ENCODE assay signal across 9 cellular contexts in the genomic region with DNA sequence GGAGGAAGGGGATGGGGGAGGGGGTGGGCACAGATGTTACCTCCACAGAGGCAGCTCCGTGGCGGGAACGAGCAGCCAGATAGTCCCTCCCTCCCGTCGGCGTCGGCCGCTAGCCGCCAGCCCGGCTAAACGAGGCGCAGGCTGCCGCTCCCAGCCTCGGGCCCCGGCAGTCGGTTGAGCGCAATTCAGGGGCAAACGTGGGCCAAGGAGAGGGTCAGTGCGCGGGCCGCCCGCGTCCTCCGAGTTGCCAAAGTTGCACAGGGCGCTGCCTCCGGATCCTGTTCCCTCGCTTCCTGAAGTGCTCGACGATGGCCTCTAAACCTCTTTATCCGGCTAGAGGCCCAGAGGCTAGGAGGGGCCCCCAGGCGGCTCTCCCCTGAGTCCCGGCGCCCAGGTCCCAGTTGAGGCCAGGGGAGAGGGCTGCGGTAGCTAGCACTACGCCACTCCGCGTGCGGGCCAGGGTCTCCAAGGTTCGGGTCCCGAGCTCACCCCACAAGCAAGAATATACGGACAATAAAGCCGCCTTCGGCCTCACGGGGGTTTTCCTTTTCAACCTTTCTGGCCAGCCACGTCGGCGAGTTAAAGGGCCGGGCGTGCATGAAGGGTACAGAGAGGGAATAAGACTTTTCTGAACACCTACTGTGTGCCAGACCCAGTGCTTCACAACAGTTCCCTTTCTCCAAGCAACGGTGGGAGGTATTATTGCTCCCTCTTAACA.
DNase-seq lines count a peak whose midpoint lies in the region; ATAC-seq lines count a peak whose summit lies in the region.
"Had no signal": no experiment of that assay in that cellular context is flagged by ENCODE, and none has a peak within 500 bp of the region (broad histone marks: within the 10 kb centered on the region; RNA-seq: fewer than 3 reads in every experiment).

No MANE protein-coding gene starts in this region.

- ATAC-seq in activated T-cell treated with anti-CD3 and anti-CD28 coated beads, Interleukin-2, amount 50 U/mL, for 72 hours (replicated peaks in 1 of 2), result peak in 1 of 2 donors; percentile 25
- no peak for ATAC-seq in activated naive CD8-positive, alpha-beta T cell treated with anti-CD3 and anti-CD28 coated beads, Interleukin-2, amount 10 ng/mL, durations not matched to agents 7 days and 5 days (ENCODE audit: low read depth)

- H3K4me3 Mint-ChIP-seq in activated T-cell treated with anti-CD3 and anti-CD28 coated beads, Interleukin-2, amount 50 U/mL, for 72 hours, result peak overlapping the region; percentile 83 to 87
- peak overlapping the region; percentile 71 for H3K4me3 Mint-ChIP-seq in activated naive CD8-positive, alpha-beta T cell treated with anti-CD3 and anti-CD28 coated beads, Interleukin-2, amount 10 ng/mL, durations not matched to agents 7 days and 5 days
- H3K4me3 Mint-ChIP-seq in immature natural killer cell, result peak overlapping the region; percentile 61 to 82 (median 72)

- no peaks in the 10 kb centered on the region for H3K9me3 Mint-ChIP-seq in activated T-cell treated with anti-CD3 and anti-CD28 coated beads, Interleukin-2, amount 50 U/mL, for 72 hours
- H3K9me3 Mint-ChIP-seq in activated naive CD8-positive, alpha-beta T cell treated with anti-CD3 and anti-CD28 coated beads, Interleukin-2, amount 10 ng/mL, durations not matched to agents 7 days and 5 days, result peaks cover 2% of the 10 kb centered on the region
- peaks cover 0 to 6% (median 2%) of the 10 kb centered on the region in 6 donors for H3K9me3 Mint-ChIP-seq in immature natural killer cell

- no peak overlapping the region for H3K27ac Mint-ChIP-seq in activated T-cell treated with anti-CD3 and anti-CD28 coated beads, Interleukin-2, amount 50 U/mL, for 72 hours
- H3K27ac Mint-ChIP-seq in activated naive CD8-positive, alpha-beta T cell treated with anti-CD3 and anti-CD28 coated beads, Interleukin-2, amount 10 ng/mL, durations not matched to agents 7 days and 5 days, result no peak overlapping the region
- no peak overlapping the region for H3K27ac Mint-ChIP-seq in immature natural killer cell

- peaks cover 33 to 78% (median 50%) of the 10 kb centered on the region in 5 donors for H3K27me3 ChIP-seq in subcutaneous abdominal adipose tissue (ENCODE audit: control insufficient read depth in 5 of 5, insufficient read depth in 4 of 5, low read length in 5 of 5)

- peak overlapping the region; percentile 59 to 76 (median 65) for H3K4me3 ChIP-seq in subcutaneous abdominal adipose tissue (ENCODE audit: low read depth in 1 of 5, low read length in 5 of 5)

- peaks cover 67% of the 10 kb centered on the region for H3K27me3 Mint-ChIP-seq in activated T-cell treated with anti-CD3 and anti-CD28 coated beads, Interleukin-2, amount 50 U/mL, for 72 hours (ENCODE audit: low read depth)
- H3K27me3 Mint-ChIP-seq in activated naive CD8-positive, alpha-beta T cell treated with anti-CD3 and anti-CD28 coated beads, Interleukin-2, amount 10 ng/mL, durations not matched to agents 7 days and 5 days, result peaks cover 56% of the 10 kb centered on the region
- H3K27me3 Mint-ChIP-seq in immature natural killer cell (ENCODE audit: low read depth in 3 of 3), result peaks cover 19 to 29% (median 23%) of the 10 kb centered on the region in 3 donors

- no peak overlapping the region for H3K27ac ChIP-seq in subcutaneous abdominal adipose tissue (ENCODE audit: low read depth, low read length)

- no peaks in the 10 kb centered on the region for H3K36me3 ChIP-seq in subcutaneous abdominal adipose tissue (ENCODE audit: control insufficient read depth in 5 of 5, insufficient read depth in 5 of 5, low read length in 5 of 5)

- peaks cover 16% of the 10 kb centered on the region for H3K4me1 Mint-ChIP-seq in activated T-cell treated with anti-CD3 and anti-CD28 coated beads, Interleukin-2, amount 50 U/mL, for 72 hours (ENCODE audit: low read depth)
- peaks cover 2% of the 10 kb centered on the region for H3K4me1 Mint-ChIP-seq in activated naive CD8-positive, alpha-beta T cell treated with anti-CD3 and anti-CD28 coated beads, Interleukin-2, amount 10 ng/mL, durations not matched to agents 7 days and 5 days
- H3K4me1 Mint-ChIP-seq in immature natural killer cell, result peaks cover 6 to 11% of the 10 kb centered on the region in 2 donors

- H3K9ac ChIP-seq in subcutaneous abdominal adipose tissue (ENCODE audit: low read length in 5 of 5), result no peak overlapping the region

- H3K36me3 Mint-ChIP-seq in activated T-cell treated with anti-CD3 and anti-CD28 coated beads, Interleukin-2, amount 50 U/mL, for 72 hours (ENCODE audit: insufficient read depth in 2 of 2), result no peaks in the 10 kb centered on the region
- no peaks in the 10 kb centered on the region for H3K36me3 Mint-ChIP-seq in activated naive CD8-positive, alpha-beta T cell treated with anti-CD3 and anti-CD28 coated beads, Interleukin-2, amount 10 ng/mL, durations not matched to agents 7 days and 5 days
- H3K36me3 Mint-ChIP-seq in immature natural killer cell, result peaks cover 0 to 4% (median 0%) of the 10 kb centered on the region in 3 donors

- H3K4me1 ChIP-seq in subcutaneous abdominal adipose tissue (ENCODE audit: control insufficient read depth in 5 of 5, insufficient read depth in 5 of 5, low read length in 5 of 5), result peaks cover 0 to 23% (median 20%) of the 10 kb centered on the region in 5 donors

- POLR2A ChIA-PET in activated naive CD8-positive, alpha-beta T cell treated with anti-CD3 and anti-CD28 coated beads, Interleukin-2, amount 10 ng/mL, durations not matched to agents 7 days and 5 days (lab: Charles Lee), result no interaction called here

- DNase-seq in activated T-cell treated with anti-CD3 and anti-CD28 coated beads, Interleukin-2, amount 50 U/mL, for 72 hours, result peak in 1 of 2 donors; percentile 2
- DNase-seq in activated T-cell treated with anti-CD3 and anti-CD28 coated beads for 4 hours (no peak), immature natural killer cell (no peak), cortex of kidney (lab: John Stamatoyannopoulos, UW) (no peak), HK-2 (ENCODE audit: unreplicated experiment) (no peak)
- DNase-seq in activated naive CD8-positive, alpha-beta T cell treated with anti-CD3 and anti-CD28 coated beads, Interleukin-2, amount 10 ng/mL, durations not matched to agents 7 days and 5 days, result no peak
- no peak for DNase-seq in stimulated activated CD8-positive, alpha-beta memory T cell treated with anti-CD3 and anti-CD28 coated beads, Interleukin-4, amount 100 ng/mL, for 48 hours
- DNase-seq: midbrain had no signal

- H3K9me3 ChIP-seq in subcutaneous abdominal adipose tissue (ENCODE audit: control insufficient read depth in 5 of 5, low read length in 5 of 5), result no peaks in the 10 kb centered on the region
